Comparison of ENCODE assay signal across 24 cellular contexts in genomic region chr7:43914795-43915194, GRCh38. TPM values are rescaled to one million over a fixed set of nuclear protein-coding genes. Genes with fewer than 3 reads are reported as not detected.
A peak's percentile ranks its signal among the peaks of the same experiment; 100 is the strongest.
DNase-seq lines count a peak whose midpoint lies in the region; ATAC-seq, FAIRE-seq and TF ChIP-seq lines count a peak whose summit lies in the region.
"Had no signal": no experiment of that assay in that cellular context is flagged by ENCODE, and none has a peak within 500 bp of the region (broad histone marks: within the 10 kb centered on the region; RNA-seq: fewer than 3 reads in every experiment).

No MANE protein-coding gene starts in this region.

- no peak for FAIRE-seq in K562 (lab: Jason Lieb, UNC)
- FAIRE-seq: A549, GM12891, GM19239 had no signal

- H3K27ac ChIP-seq in K562 (ENCODE audit: extremely low read depth, low read depth, low read length), result no peak overlapping the region
- no peak overlapping the region for H3K27ac ChIP-seq in mesenchymal stem cell (ENCODE audit: low read length, poor library complexity, severe bottlenecking)
- H3K27ac ChIP-seq: A549; BLaER1 treated with 17β-estradiol and CSF1 and Interleukin-3, amounts not matched to agents 10 nM and 100 nM; GM23248 had no signal

- TF ChIP-seq RAD21 in K562 (CRISPR knock-in tag; conservative IDR thresholded peaks at IDR 0.05 in 1 of 2, IDR thresholded peaks at IDR 0.05 in 1 of 2), result no peak

- no peak overlapping the region for H2BK5ac ChIP-seq in mesenchymal stem cell (ENCODE audit: low read depth, low read length, poor library complexity, severe bottlenecking)

- no peak overlapping the region for H2BK12ac ChIP-seq in mesenchymal stem cell (ENCODE audit: low read length in 2 of 2)

- intact Hi-C loops in K562 (cut with micrococcal nuclease), result no loop called here

- no peak overlapping the region for H2BK120ac ChIP-seq in mesenchymal stem cell (ENCODE audit: low read depth, low read length)

- H3K36me3 ChIP-seq in K562 (ENCODE audit: control insufficient read depth, insufficient read depth, low read length), result no peaks in the 10 kb centered on the region
- peaks cover 0 to 7% of the 10 kb centered on the region in 2 experiments for H3K36me3 ChIP-seq in mesenchymal stem cell (ENCODE audit: control insufficient read depth in 1 of 2, insufficient read depth in 2 of 2, low read depth in 1 of 2, low read length in 2 of 2)
- H3K36me3 ChIP-seq: BE2C, HAP-1 had no signal

- no peak for TF ChIP-seq EP300 in K562 (IDR thresholded peaks at IDR 0.05; ENCODE audit: low read length)

- H3K4me3 ChIP-seq in K562, result no peak overlapping the region
- H3K4me3 ChIP-seq in mesenchymal stem cell (ENCODE audit: insufficient read depth in 1 of 2, low read depth in 1 of 2, low read length in 2 of 2), result no peak overlapping the region
- H3K4me3 ChIP-seq: A549; BLaER1 treated with 17β-estradiol and CSF1 and Interleukin-3, amounts not matched to agents 10 nM and 100 nM; GM23248; HAP-1 had no signal

- no peak overlapping the region for H2AK5ac ChIP-seq in mesenchymal stem cell (ENCODE audit: low read length, severe bottlenecking)

- WGBS in K562 (ENCODE audit: insufficient coverage, low coverage, missing lambda C conversion rate), result 40% methylated on average over 5 of the region's 5 CpGs
- WGBS in mesenchymal stem cell, result 46% methylated on average over 4 of the region's 5 CpGs

- no peak overlapping the region for H3K14ac ChIP-seq in mesenchymal stem cell (ENCODE audit: low read length in 2 of 2)

- H3K9me3 ChIP-seq in K562 (replicated peaks; ENCODE audit: control insufficient read depth, insufficient read depth, low read depth, low read length) (no peaks in the 10 kb centered on the region), mesenchymal stem cell (ENCODE audit: control insufficient read depth, low read length) (no peaks in the 10 kb centered on the region)
- H3K9me3 ChIP-seq: A549, BE2C, HAP-1 had no signal

- H3K9me1 ChIP-seq in K562 (ENCODE audit: control insufficient read depth, insufficient read depth, low read length), result no peaks in the 10 kb centered on the region

- no peak for TF ChIP-seq CTCF in K562 (IDR thresholded peaks at IDR 0.05 in 2 of 3, conservative IDR thresholded peaks at IDR 0.05 in 1 of 3; ENCODE audit: insufficient read depth in 2 of 3, low read depth in 1 of 3, low read length in 3 of 3)

- H2BK15ac ChIP-seq in mesenchymal stem cell (ENCODE audit: low read depth, poor library complexity, severe bottlenecking), result no peak overlapping the region

- ATAC-seq in K562, result no peak; the same call in 1 of the 3 replicates
- ATAC-seq in stimulated activated naive CD8-positive, alpha-beta T cell treated with anti-CD3 and anti-CD28 coated beads, Interleukin-15, Interleukin-2, amounts not matched to agents 100 U/mL and 50 U/mL, for 24 hours, result no peak
- ATAC-seq in GM18519 (IDR thresholded peaks at IDR 0.05; ENCODE audit: low FRiP score, unreplicated experiment), result no peak
- ATAC-seq: A549 had no signal

- no peak overlapping the region for H3K4ac ChIP-seq in mesenchymal stem cell (ENCODE audit: low read depth in 1 of 2, low read length in 2 of 2)

- H3K4me1 ChIP-seq in K562 (replicated peaks in 1 of 2; ENCODE audit: control insufficient read depth in 2 of 2, insufficient read depth in 2 of 2, low read length in 2 of 2) (peaks cover 0 to 3% of the 10 kb centered on the region in 2 experiments; a peak in 2 of 5 replicates), mesenchymal stem cell (ENCODE audit: control insufficient read depth, insufficient read depth, low read depth, low read length) (no peaks in the 10 kb centered on the region)
- H3K4me1 ChIP-seq: A549; BE2C; BLaER1 treated with 17β-estradiol and CSF1 and Interleukin-3, amounts not matched to agents 10 nM and 100 nM; HAP-1 had no signal

- no peak overlapping the region for H4K8ac ChIP-seq in mesenchymal stem cell (ENCODE audit: low read length)

- CTCF ChIA-PET in K562 (lab: Yijun Ruan, JAX; ENCODE audit: low intra/inter-chr PET ratio), result no interaction called here

- H4K20me1 ChIP-seq in K562 (replicated peaks; ENCODE audit: control insufficient read depth, insufficient read depth, low read length), result no peaks in the 10 kb centered on the region
- H4K20me1 ChIP-seq: BLaER1 treated with 17β-estradiol and CSF1 and Interleukin-3, amounts not matched to agents 10 nM and 100 nM had no signal

- H3K27me3 ChIP-seq in K562 (ENCODE audit: control insufficient read depth in 2 of 2, insufficient read depth in 2 of 2, low read length in 2 of 2) (no peaks in the 10 kb centered on the region), mesenchymal stem cell (ENCODE audit: control insufficient read depth in 1 of 2, insufficient read depth in 1 of 2, low read length in 2 of 2) (no peaks in the 10 kb centered on the region)
- H3K27me3 ChIP-seq: BE2C; BLaER1 treated with 17β-estradiol and CSF1 and Interleukin-3, amounts not matched to agents 10 nM and 100 nM had no signal

- no TSS peak for BruUV-seq in K562 (replicated peaks; lab: Mats Ljungman, UMichigan)

- H4K91ac ChIP-seq in mesenchymal stem cell (ENCODE audit: low read length), result no peak overlapping the region

- no peak overlapping the region for H3K18ac ChIP-seq in mesenchymal stem cell (ENCODE audit: low read depth in 1 of 2, low read length in 2 of 2)

- POLR2A ChIA-PET in K562 (lab: Yijun Ruan, JAX), result interaction anchor here (0.7 kb wide), 1 partner anchor 9 kb away, joined by 3 read pairs; no protein-coding TSS in a partner anchor

- H3K79me2 ChIP-seq in K562 (ENCODE audit: control insufficient read depth, insufficient read depth, low read length), result no peaks in the 10 kb centered on the region

- DNase-seq in HT1080 (ENCODE audit: low read depth) (peak; percentile 10), K562 (ENCODE audit: extremely low read depth in 1 of 4, low spot score in 3 of 4) (no peak), mesenchymal stem cell (peak; percentile 18), NCI-H345 (lab: John Stamatoyannopoulos, UW) (no peak)
- no peak for DNase-seq in stimulated activated naive CD8-positive, alpha-beta T cell treated with anti-CD3 and anti-CD28 coated beads, Interleukin-15, Interleukin-2, amounts not matched to agents 100 U/mL and 50 U/mL, for 24 hours
- DNase-seq: 8988T; ACHN; AML-193; BE2C; Calu3; CD4-positive, alpha-beta T cell; CD8-positive, alpha-beta memory T cell; COR-L47; DMS53; DMS79 treated with DMSO at 0.1 percent for 48 hours; GF-D8; GM23248; HFFc6 had no signal

- H3K79me1 ChIP-seq in mesenchymal stem cell (replicated peaks; ENCODE audit: low read length, poor library complexity, severe bottlenecking), result peaks cover 2% of the 10 kb centered on the region

- H2AFZ ChIP-seq in K562 (ENCODE audit: low read depth, low read length) (no peak overlapping the region), mesenchymal stem cell (ENCODE audit: low read depth, low read length) (no peak overlapping the region)
- H2AFZ ChIP-seq: GM23248 had no signal

- H3K4me2 ChIP-seq in K562 (ENCODE audit: insufficient read depth, low read length) (no peak overlapping the region), mesenchymal stem cell (ENCODE audit: low read length, poor library complexity, severe bottlenecking) (no peak overlapping the region)
- H3K4me2 ChIP-seq: A549; BLaER1 treated with 17β-estradiol and CSF1 and Interleukin-3, amounts not matched to agents 10 nM and 100 nM had no signal

- H3K23ac ChIP-seq in mesenchymal stem cell (ENCODE audit: low read length in 2 of 2), result no peak overlapping the region

- TF ChIP-seq POLR2A in K562 (conservative IDR thresholded peaks at IDR 0.05), result no peak

- no peak overlapping the region for H3K9ac ChIP-seq in K562 (ENCODE audit: insufficient read depth in 1 of 2, low read depth in 2 of 2, low read length in 2 of 2)
- H3K9ac ChIP-seq in mesenchymal stem cell (ENCODE audit: low read length), result no peak overlapping the region
- H3K9ac ChIP-seq: BLaER1 treated with 17β-estradiol and CSF1 and Interleukin-3, amounts not matched to agents 10 nM and 100 nM; GM23248 had no signal

- in situ Hi-C loops in K562 (cut with MboI), result no loop called here

RNA-seq across cellular contexts. Expression of gene URGCP, which starts 8.4 kb away (rescaled TPM):
- total RNA-seq in HT1080 (2014; rRNA removed; shearing (Covaris generic)), result 18.7 and 20.6 TPM in 2 replicates
- polyA plus RNA-seq in HT1080 (2015; cell fraction: cytosol; rRNA removed), result 8.4 and 9.4 TPM in 2 replicates
- polyA plus RNA-seq in HT1080 (2015; cell fraction: nucleus; rRNA removed), result 21.8 and 23.4 TPM in 2 replicates
- total RNA-seq in K562 (2011; cell fraction: chromatin; rRNA removed; ENCODE audit: low replicate concordance), result 23.3 and 33.1 TPM in 2 replicates
- total RNA-seq in K562 (2011; cell fraction: nucleolus; rRNA removed), result 21.2 and 24.7 TPM in 2 replicates
- 19.4 and 24.6 TPM in 2 replicates for total RNA-seq in K562 (2011; cell fraction: nucleoplasm; rRNA removed)
- total RNA-seq in K562 (2014; rRNA removed) (17.0 and 18.4 TPM in 2 replicates), K562 (2014; rRNA removed; fragmentation: Illumina TruSeq; extraction: Trizol) (9.7 and 10.3 TPM in 2 replicates), K562 (2015; rRNA removed; fragmentation: Illumina TruSeq; extraction: Trizol) (12.4 and 14.2 TPM in 2 replicates), K562 (2021) (15.6 and 18.7 TPM in 2 replicates)
- polyA plus RNA-seq in K562 (2011; rRNA removed) (14.9 and 15.6 TPM in 2 replicates), K562 (2014; fragmentation: Illumina TruSeq; extraction: Trizol) (14.8 and 25.8 TPM in 2 replicates), K562 (2014; fragmentation: Nextera tagmentation; extraction: Ambion mirVana) (1 to 10 TPM; 1.7 to 3.8 TPM), K562 (2014; rRNA removed) (10.7 and 12.5 TPM in 2 replicates)
- 11.3 and 12.8 TPM in 2 replicates for polyA plus RNA-seq in K562 (2011; cell fraction: cytosol; rRNA removed)
- 19.8 and 22.6 TPM in 2 replicates for polyA plus RNA-seq in K562 (2011; cell fraction: nucleus; rRNA removed)
- 12.3 and 14.9 TPM in 2 replicates for polyA plus RNA-seq in K562 (2012)
- 16.6 and 18.6 TPM in 2 replicates for polyA minus RNA-seq in K562 (2011; rRNA and poly(A)+ RNA removed)
- polyA minus RNA-seq in K562 (2011; cell fraction: cytosol; rRNA and poly(A)+ RNA removed), result 9.7 and 11.0 TPM in 2 replicates
- polyA minus RNA-seq in K562 (2011; cell fraction: nucleus; rRNA and poly(A)+ RNA removed), result 7.9 and 9.0 TPM in 2 replicates
- 16.7 TPM for polyA plus RNA-seq in mesenchymal stem cell (2013, experiment 1 of 2)
- 16.2 TPM for polyA plus RNA-seq in mesenchymal stem cell (2013, experiment 2 of 2)

RNA-seq across cellular contexts. Expression of gene UBE2D4, which starts 11.4 kb away (rescaled TPM):
- total RNA-seq in HT1080 (2014; rRNA removed; shearing (Covaris generic)), result 16.9 and 18.4 TPM in 2 replicates
- 13.7 and 16.3 TPM in 2 replicates for polyA plus RNA-seq in HT1080 (2015; cell fraction: cytosol; rRNA removed)
- 3.9 and 4.2 TPM in 2 replicates for polyA plus RNA-seq in HT1080 (2015; cell fraction: nucleus; rRNA removed)
- total RNA-seq in K562 (2011; cell fraction: chromatin; rRNA removed; ENCODE audit: low replicate concordance), result 5.1 and 8.4 TPM in 2 replicates
- 3.8 and 4.3 TPM in 2 replicates for total RNA-seq in K562 (2011; cell fraction: nucleolus; rRNA removed)
- total RNA-seq in K562 (2011; cell fraction: nucleoplasm; rRNA removed), result 4.6 and 7.3 TPM in 2 replicates
- total RNA-seq in K562 (2014; rRNA removed) (4.5 and 9.1 TPM in 2 replicates), K562 (2014; rRNA removed; fragmentation: Illumina TruSeq; extraction: Trizol) (6.4 and 6.9 TPM in 2 replicates), K562 (2015; rRNA removed; fragmentation: Illumina TruSeq; extraction: Trizol) (7.0 and 8.3 TPM in 2 replicates), K562 (2021) (10.2 and 11.7 TPM in 2 replicates)
- polyA plus RNA-seq in K562 (2011; rRNA removed) (14.3 and 17.4 TPM in 2 replicates), K562 (2014; fragmentation: Illumina TruSeq; extraction: Trizol) (12.0 and 16.2 TPM in 2 replicates), K562 (2014; fragmentation: Nextera tagmentation; extraction: Ambion mirVana) (1 to 10 TPM; 3.3 to 4.7 TPM), K562 (2014; rRNA removed) (7.5 and 9.0 TPM in 2 replicates)
- 24.0 and 24.2 TPM in 2 replicates for polyA plus RNA-seq in K562 (2011; cell fraction: cytosol; rRNA removed)
- 9.4 and 10.3 TPM in 2 replicates for polyA plus RNA-seq in K562 (2011; cell fraction: nucleus; rRNA removed)
- 10.5 and 13.2 TPM in 2 replicates for polyA plus RNA-seq in K562 (2012)
- 14.8 and 20.1 TPM in 2 replicates for polyA minus RNA-seq in K562 (2011; rRNA and poly(A)+ RNA removed)
- polyA minus RNA-seq in K562 (2011; cell fraction: cytosol; rRNA and poly(A)+ RNA removed), result 7.6 and 11.1 TPM in 2 replicates
- 1.3 and 4.7 TPM in 2 replicates for polyA minus RNA-seq in K562 (2011; cell fraction: nucleus; rRNA and poly(A)+ RNA removed)
- 10.9 TPM for polyA plus RNA-seq in mesenchymal stem cell (2013, experiment 1 of 2)
- 9.9 TPM for polyA plus RNA-seq in mesenchymal stem cell (2013, experiment 2 of 2)

RNA-seq across cellular contexts. Expression of gene MRPS24, which starts 45.5 kb away (rescaled TPM):
- total RNA-seq in HT1080 (2014; rRNA removed; shearing (Covaris generic)), result 154 and 174 TPM in 2 replicates
- polyA plus RNA-seq in HT1080 (2015; cell fraction: cytosol; rRNA removed), result 107 and 131 TPM in 2 replicates
- polyA plus RNA-seq in HT1080 (2015; cell fraction: nucleus; rRNA removed), result 42.0 and 53.9 TPM in 2 replicates
- total RNA-seq in K562 (2011; cell fraction: chromatin; rRNA removed; ENCODE audit: low replicate concordance), result 20.9 and 28.4 TPM in 2 replicates
- 50.9 and 59.1 TPM in 2 replicates for total RNA-seq in K562 (2011; cell fraction: nucleolus; rRNA removed)
- total RNA-seq in K562 (2011; cell fraction: nucleoplasm; rRNA removed), result 40.5 and 59.2 TPM in 2 replicates
- total RNA-seq in K562 (2014; rRNA removed) (197 and 210 TPM in 2 replicates), K562 (2014; rRNA removed; fragmentation: Illumina TruSeq; extraction: Trizol) (111 and 125 TPM in 2 replicates), K562 (2015; rRNA removed; fragmentation: Illumina TruSeq; extraction: Trizol) (152 and 163 TPM in 2 replicates), K562 (2021) (214 and 225 TPM in 2 replicates)
- polyA plus RNA-seq in K562 (2011; rRNA removed) (197 and 215 TPM in 2 replicates), K562 (2014; fragmentation: Illumina TruSeq; extraction: Trizol) (176 and 179 TPM in 2 replicates), K562 (2014; fragmentation: Nextera tagmentation; extraction: Ambion mirVana) (10 to 100 TPM; 51.4 to 92.8 TPM), K562 (2014; rRNA removed) (169 and 185 TPM in 2 replicates)
- polyA plus RNA-seq in K562 (2011; cell fraction: cytosol; rRNA removed), result 413 and 533 TPM in 2 replicates
- polyA plus RNA-seq in K562 (2011; cell fraction: nucleus; rRNA removed), result 126 and 138 TPM in 2 replicates
- 216 and 269 TPM in 2 replicates for polyA plus RNA-seq in K562 (2012)
- 63.1 and 70.4 TPM in 2 replicates for polyA minus RNA-seq in K562 (2011; rRNA and poly(A)+ RNA removed)
- polyA minus RNA-seq in K562 (2011; cell fraction: cytosol; rRNA and poly(A)+ RNA removed), result 99.1 and 126 TPM in 2 replicates
- 16.0 and 28.5 TPM in 2 replicates for polyA minus RNA-seq in K562 (2011; cell fraction: nucleus; rRNA and poly(A)+ RNA removed)
- 167 TPM for polyA plus RNA-seq in mesenchymal stem cell (2013, experiment 1 of 2)
- polyA plus RNA-seq in mesenchymal stem cell (2013, experiment 2 of 2), result 166 TPM

Comparison
In these comparisons a context has a peak if more than half of its experiments do, and no peak if none do; other contexts are left out.
1. DNase-seq: peak in HT1080 (single experiment) and mesenchymal stem cell (single experiment); none in K562 (0 of 4), stimulated activated naive CD8-positive, alpha-beta T cell treated with anti-CD3 and anti-CD28 coated beads, Interleukin-15, Interleukin-2, amounts not matched to agents 100 U/mL and 50 U/mL, for 24 hours (single experiment) and NCI-H345 (single experiment).